ENCODE assay signal across 8 cellular contexts in the genomic region with DNA sequence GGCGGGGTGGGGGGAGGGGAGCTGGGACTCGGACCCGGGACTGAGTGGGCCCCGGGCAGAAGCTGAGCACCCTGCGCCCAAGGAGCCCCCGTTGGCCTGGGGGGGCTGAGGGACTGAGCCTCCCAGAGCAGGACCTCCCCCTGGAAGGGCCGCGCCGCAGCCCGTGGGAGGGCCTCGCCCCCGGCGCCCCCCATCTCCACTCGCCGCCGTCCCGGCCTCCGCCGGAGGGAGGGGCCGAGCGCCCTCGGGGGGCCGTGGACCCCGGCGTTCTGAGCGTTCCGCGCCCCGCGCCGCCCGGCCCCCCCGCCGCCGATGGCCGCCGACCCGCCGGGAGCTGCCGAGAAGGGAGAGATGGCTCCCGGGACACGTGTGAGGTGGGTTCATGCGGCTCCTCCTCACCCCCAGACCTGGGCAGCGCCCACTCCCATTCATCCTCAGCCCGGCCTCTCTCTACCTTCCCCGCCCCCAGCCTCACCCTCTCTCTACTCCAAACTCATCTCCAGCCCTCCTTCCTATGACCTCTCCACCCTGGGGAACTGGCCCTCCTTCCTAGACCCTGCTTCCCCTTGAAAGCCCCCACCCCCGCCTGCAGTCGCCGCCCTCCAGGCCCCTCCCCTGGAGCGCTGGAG. TPM values are rescaled to one million over a fixed set of nuclear protein-coding genes. Genes with fewer than 3 reads are reported as not detected.
DNase-seq lines count a peak whose midpoint lies in the region; ATAC-seq, FAIRE-seq and TF ChIP-seq lines count a peak whose summit lies in the region.

No MANE protein-coding gene starts in this region.

- TF ChIP-seq POLR2A in HepG2 (IDR thresholded peaks at IDR 0.05; ENCODE audit: insufficient read depth in 1 of 2, low read depth in 2 of 2, low read length in 2 of 2) (no peak), transverse colon (IDR thresholded peaks at IDR 0.05) (no peak)

- H3K4me3 ChIP-seq in AG04449 (ENCODE audit: low read depth, low read length) (peak overlapping the region; percentile 93), HEK293 (ENCODE audit: low read depth, low read length) (peak overlapping the region; percentile 68), astrocyte (ENCODE audit: insufficient read depth, low read depth, low read length) (peak overlapping the region; percentile 60), HepG2 (replicated peaks in 1 of 3; ENCODE audit: insufficient read depth in 1 of 3, low read depth in 2 of 3, low read length in 3 of 3) (peak overlapping the region; percentile 65 to 75 (median 68); a peak in 5 of 6 replicates), transverse colon (peak overlapping the region; percentile 72 to 83 (median 80))

- peak overlapping the region; percentile 87 for H3K4me3 Mint-ChIP-seq in astrocyte (ENCODE audit: unreplicated experiment)

- TF ChIP-seq EP300 in HepG2 (IDR thresholded peaks at IDR 0.05; ENCODE audit: low read depth in 2 of 2, low read length in 2 of 2) (no peak), HepG2 (CRISPR knock-in tag; IDR thresholded peaks at IDR 0.05; ENCODE audit: borderline replicate concordance) (no peak), transverse colon (IDR thresholded peaks at IDR 0.05; ENCODE audit: low read depth) (no peak)

- no peak for TF ChIP-seq CTCF in AG04449 (IDR thresholded peaks at IDR 0.05; ENCODE audit: insufficient read depth, low read length, missing control alignments)
- TF ChIP-seq CTCF in HEK293 (tag by site-specific recombination; IDR thresholded peaks at IDR 0.05), result no peak
- no peak for TF ChIP-seq CTCF in astrocyte (IDR thresholded peaks at IDR 0.05; ENCODE audit: insufficient read depth, low read depth, low read length)
- no peak for TF ChIP-seq CTCF in HepG2 (CRISPR knock-in tag; IDR thresholded peaks at IDR 0.05)
- no peak for TF ChIP-seq CTCF in transverse colon (IDR thresholded peaks at IDR 0.05)

- H3K36me3 ChIP-seq in HEK293 (ENCODE audit: control insufficient read depth in 2 of 2, insufficient read depth in 1 of 2, low read length in 2 of 2), result peaks cover 0 to 43% of the 10 kb centered on the region in 2 experiments; a peak in 1 of 3 replicates
- H3K36me3 ChIP-seq in astrocyte (ENCODE audit: insufficient read depth, low read length), result peaks cover 3% of the 10 kb centered on the region
- H3K36me3 ChIP-seq in HepG2 (replicated peaks in 1 of 2; ENCODE audit: control insufficient read depth in 1 of 2, insufficient read depth in 2 of 2, low read length in 2 of 2), result peaks cover 1 to 9% of the 10 kb centered on the region in 2 experiments; a peak in 2 of 5 replicates
- H3K36me3 ChIP-seq in transverse colon, result peaks cover 0 to 4% (median 0%) of the 10 kb centered on the region in 4 donors

- H3K27ac Mint-ChIP-seq in astrocyte (ENCODE audit: unreplicated experiment), result peak overlapping the region; percentile 66

- no peaks in the 10 kb centered on the region for H3K4me1 ChIP-seq in HEK293 (ENCODE audit: control insufficient read depth, insufficient read depth, low read length)
- H3K4me1 ChIP-seq in astrocyte (ENCODE audit: insufficient read depth, low read length), result peaks cover 20% of the 10 kb centered on the region
- peaks cover 19% of the 10 kb centered on the region for H3K4me1 ChIP-seq in HepG2 (ENCODE audit: insufficient read depth, low read length)
- H3K4me1 ChIP-seq in transverse colon, result peaks cover 9 to 31% (median 17%) of the 10 kb centered on the region in 4 donors

- peaks cover 11% of the 10 kb centered on the region for H3K4me1 Mint-ChIP-seq in astrocyte (ENCODE audit: low read depth, unreplicated experiment)

- H3K4me2 ChIP-seq in astrocyte (ENCODE audit: low read length) (peak overlapping the region; percentile 94), HepG2 (ENCODE audit: low read depth, low read length) (peak overlapping the region; percentile 63)

- ATAC-seq in HepG2 (no peak), GM21717 (IDR thresholded peaks at IDR 0.05; ENCODE audit: unreplicated experiment) (no peak), GM21619 (IDR thresholded peaks at IDR 0.05; ENCODE audit: unreplicated experiment) (no peak)

- POLR2A ChIA-PET in AG04449 (lab: Yijun Ruan, JAX), result interaction anchor here (1.5 kb wide), 1 partner anchor 149 kb away, joined by 4 read pairs; no protein-coding TSS in a partner anchor
- POLR2A ChIA-PET in HEK293 (lab: Yijun Ruan, JAX), result interaction anchor here (0.6 to 1.3 kb wide), 8 partner anchors 18 to 224 kb away, joined by 3 to 4 read pairs (median 3); no protein-coding TSS in a partner anchor
- POLR2A ChIA-PET in HepG2 (lab: Yijun Ruan, JAX), result interaction anchor here (0.6 to 1.5 kb wide), 13 partner anchors 8 to 216 kb away, joined by 3 to 7 read pairs (median 3); partner anchors contain the start of genes CTF1, ORAI3 and PHKG2

- H3K27me3 ChIP-seq in astrocyte (ENCODE audit: insufficient read depth, low read length) (no peaks in the 10 kb centered on the region), HepG2 (ENCODE audit: control insufficient read depth in 1 of 2, insufficient read depth in 2 of 2, low read length in 2 of 2) (no peaks in the 10 kb centered on the region; a peak in 1 of 5 replicates), transverse colon (no peaks in the 10 kb centered on the region)

- BruUV-seq in HepG2 (replicated peaks; lab: Mats Ljungman, UMichigan), result no TSS peak

- CTCF ChIA-PET in AG04449 (lab: Yijun Ruan, JAX) (interaction anchor here (0.8 to 8.2 kb wide), 4 partner anchors 16 to 79 kb away, joined by 4 to 76 read pairs (median 4); no protein-coding TSS in a partner anchor), HEK293 (lab: Yijun Ruan, JAX) (interaction anchor here (1.0 kb wide), 1 partner anchor 11 kb away, joined by 4 read pairs; no protein-coding TSS in a partner anchor), HepG2 (lab: Yijun Ruan, JAX; ENCODE audit: low intra/inter-chr PET ratio, low total read pairs) (no interaction called here)

- H4K20me1 ChIP-seq in astrocyte (ENCODE audit: insufficient read depth, low read length) (peaks cover 34% of the 10 kb centered on the region), HepG2 (ENCODE audit: insufficient read depth, low read length) (no peaks in the 10 kb centered on the region; the same call in 1 of the 2 replicates)

- intact Hi-C loops in HepG2 (cut with micrococcal nuclease; ENCODE audit: unreplicated experiment), result loop anchor here (10.0 kb wide), 1 partner anchor 229 kb away; the partner anchor contains the start of gene SRCAP
- intact Hi-C loops in transverse colon (cut with DNase I; ENCODE audit: low total_unique reads), result no loop called here

- H3K27ac ChIP-seq in HEK293 (ENCODE audit: extremely low read depth, low read depth, low read length) (peak overlapping the region; percentile 68; the same call in 1 of the 2 replicates), astrocyte (ENCODE audit: low read depth, low read length) (no peak overlapping the region), HepG2 (ENCODE audit: extremely low read length, insufficient read depth, low read length) (no peak overlapping the region), transverse colon (peak overlapping the region; percentile 76 to 93 (median 88))

- no peaks in the 10 kb centered on the region for H3K9me3 ChIP-seq in HEK293 (ENCODE audit: control insufficient read depth, insufficient read depth, low read depth, low read length)
- H3K9me3 ChIP-seq in astrocyte (ENCODE audit: insufficient read depth, low read depth, low read length), result no peaks in the 10 kb centered on the region
- no peaks in the 10 kb centered on the region for H3K9me3 ChIP-seq in HepG2 (ENCODE audit: low read length)
- H3K9me3 ChIP-seq in transverse colon, result no peaks in the 10 kb centered on the region

- H3K79me2 ChIP-seq in astrocyte (ENCODE audit: insufficient read depth, low read length) (peaks cover 15% of the 10 kb centered on the region), HepG2 (ENCODE audit: insufficient read depth, low read length) (no peaks in the 10 kb centered on the region)

- H3K9me3 Mint-ChIP-seq in astrocyte (ENCODE audit: unreplicated experiment), result no peaks in the 10 kb centered on the region

- no peak for TF ChIP-seq RAD21 in HepG2 (CRISPR knock-in tag; IDR thresholded peaks at IDR 0.05)

- FAIRE-seq in astrocyte (lab: Jason Lieb, UNC), result no peak
- no peak for FAIRE-seq in HepG2 (lab: Jason Lieb, UNC)

- peaks cover 2% of the 10 kb centered on the region for H3K36me3 Mint-ChIP-seq in astrocyte (ENCODE audit: low read depth, unreplicated experiment)

- no peaks in the 10 kb centered on the region for H3K27me3 Mint-ChIP-seq in astrocyte (ENCODE audit: low read depth, unreplicated experiment)

- H3K9ac ChIP-seq in astrocyte (ENCODE audit: low read length) (peak overlapping the region; percentile 75), HepG2 (ENCODE audit: insufficient read depth, low read depth, low read length) (peak overlapping the region; percentile 67)

- DNase-seq in AG04449 (ENCODE audit: low read depth, low spot score) (no peak), astrocyte (ENCODE audit: low read depth) (no peak), HepG2 (ENCODE audit: low spot score) (no peak), transverse colon (peak; percentile 29)
- no peak for DNase-seq in activated CD8-positive, alpha-beta memory T cell treated with anti-CD3 and anti-CD28 coated beads for 24 hours

- in situ Hi-C loops in HepG2 (cut with HindIII; ENCODE audit: extremely low pct_ligation_motif_present, low pct_unique_long_range_greater_than_20kb), result loop anchor here (5.0 kb wide), 1 partner anchor 82 kb away; no protein-coding TSS in a partner anchor
- in situ Hi-C loops in transverse colon (cut with MboI; ENCODE audit: low pct_ligation_motif_present in 1 of 4, low pct_unique_long_range_greater_than_20kb in 1 of 4, low sequenced_read_pairs in 3 of 4), result no loop called here

- H2AFZ ChIP-seq in astrocyte (ENCODE audit: low read depth, low read length) (no peak overlapping the region), HepG2 (ENCODE audit: low read length) (no peak overlapping the region)

- 15% methylated on average over 23 of the region's 50 CpGs for WGBS in HepG2 (ENCODE audit: low lambda C conversion rate)
- 2% methylated on average over 33 of the region's 50 CpGs; no CpG with 5 or more reads in 1 of the 2 donors for WGBS in transverse colon (ENCODE audit: low coverage in 1 of 2), 2 donors

RNA-seq across cellular contexts. Expression of gene FBXL19, which starts 0.8 kb away (rescaled TPM):
- total RNA-seq in astrocyte (42.3 and 42.5 TPM in 2 replicates), HepG2 (2016; rRNA removed; fragmentation: Illumina TruSeq; extraction: Trizol) (7.4 and 13.7 TPM in 2 replicates), transverse colon (10 to 100 TPM; 19.3 to 45.3 (median 20.3) TPM)
- 0.88 and 1.0 TPM in 2 replicates for total RNA-seq in HepG2 (2016; cell fraction: cytosol; rRNA removed; fragmentation: Illumina TruSeq; extraction: Trizol; ENCODE audit: low read depth)
- 7.5 and 14.8 TPM in 2 replicates for total RNA-seq in HepG2 (2016; cell fraction: insoluble cytoplasmic fraction; rRNA removed; fragmentation: Illumina TruSeq; extraction: Trizol)
- total RNA-seq in HepG2 (2016; cell fraction: membrane; rRNA removed; fragmentation: Illumina TruSeq; extraction: Trizol), result 3.5 and 3.7 TPM in 2 replicates
- total RNA-seq in HepG2 (2016; cell fraction: nucleus; rRNA removed; fragmentation: Illumina TruSeq; extraction: Trizol), result 7.2 and 8.5 TPM in 2 replicates
- polyA plus RNA-seq in HepG2 (2011; rRNA removed), result 6.0 and 10.1 TPM in 2 replicates
- 4.8 and 8.3 TPM in 2 replicates for polyA plus RNA-seq in HepG2 (2011; cell fraction: cytosol; rRNA removed)
- polyA plus RNA-seq in HepG2 (2011; cell fraction: nucleus; rRNA removed), result 32.6 and 42.1 TPM in 2 replicates
- 6.0 and 7.5 TPM in 2 replicates for polyA plus RNA-seq in HepG2 (2012)
- 0.59 and 0.62 TPM in 2 replicates for polyA plus RNA-seq in HepG2 (2016; cell fraction: cytosol; fragmentation: Illumina TruSeq; extraction: Trizol; ENCODE audit: low read depth)
- 8.3 and 8.7 TPM in 2 replicates for polyA plus RNA-seq in HepG2 (2016; cell fraction: insoluble cytoplasmic fraction; fragmentation: Illumina TruSeq; extraction: Trizol; ENCODE audit: low read depth)
- 2.0 and 2.5 TPM in 2 replicates for polyA plus RNA-seq in HepG2 (2016; cell fraction: membrane; fragmentation: Illumina TruSeq; extraction: Trizol; ENCODE audit: low read depth)
- 18.4 and 19.3 TPM in 2 replicates for polyA plus RNA-seq in HepG2 (2016; cell fraction: nucleus; fragmentation: Illumina TruSeq; extraction: Trizol; ENCODE audit: insufficient read depth, low read depth)
- polyA minus RNA-seq in HepG2 (2011; rRNA and poly(A)+ RNA removed; ENCODE audit: low replicate concordance), result 9.2 and 19.5 TPM in 2 replicates
- polyA minus RNA-seq in HepG2 (2011; cell fraction: cytosol; rRNA and poly(A)+ RNA removed), result 8.9 and 9.6 TPM in 2 replicates
- polyA minus RNA-seq in HepG2 (2011; cell fraction: nucleus; rRNA and poly(A)+ RNA removed), result 6.3 and 7.0 TPM in 2 replicates

RNA-seq across cellular contexts. Expression of gene ORAI3, which starts 24.7 kb away (rescaled TPM):
- total RNA-seq in astrocyte, result 21.1 and 22.6 TPM in 2 replicates
- 6.3 and 11.4 TPM in 2 replicates for total RNA-seq in HepG2 (2016; rRNA removed; fragmentation: Illumina TruSeq; extraction: Trizol)
- 3.1 and 3.3 TPM in 2 replicates for total RNA-seq in HepG2 (2016; cell fraction: cytosol; rRNA removed; fragmentation: Illumina TruSeq; extraction: Trizol; ENCODE audit: low read depth)
- total RNA-seq in HepG2 (2016; cell fraction: insoluble cytoplasmic fraction; rRNA removed; fragmentation: Illumina TruSeq; extraction: Trizol), result 6.8 and 11.0 TPM in 2 replicates
- 6.6 and 6.9 TPM in 2 replicates for total RNA-seq in HepG2 (2016; cell fraction: membrane; rRNA removed; fragmentation: Illumina TruSeq; extraction: Trizol)
- 9.5 and 9.8 TPM in 2 replicates for total RNA-seq in HepG2 (2016; cell fraction: nucleus; rRNA removed; fragmentation: Illumina TruSeq; extraction: Trizol)
- 32.0 and 41.3 TPM in 2 replicates for polyA plus RNA-seq in HepG2 (2011; rRNA removed)
- polyA plus RNA-seq in HepG2 (2011; cell fraction: cytosol; rRNA removed), result 40.6 and 43.1 TPM in 2 replicates
- 24.2 and 26.2 TPM in 2 replicates for polyA plus RNA-seq in HepG2 (2011; cell fraction: nucleus; rRNA removed)
- 8.4 and 8.8 TPM in 2 replicates for polyA plus RNA-seq in HepG2 (2012)
- polyA plus RNA-seq in HepG2 (2016; cell fraction: cytosol; fragmentation: Illumina TruSeq; extraction: Trizol; ENCODE audit: low read depth), result 2.0 and 3.1 TPM in 2 replicates
- polyA plus RNA-seq in HepG2 (2016; cell fraction: insoluble cytoplasmic fraction; fragmentation: Illumina TruSeq; extraction: Trizol; ENCODE audit: low read depth), result 6.2 and 7.6 TPM in 2 replicates
- polyA plus RNA-seq in HepG2 (2016; cell fraction: membrane; fragmentation: Illumina TruSeq; extraction: Trizol; ENCODE audit: low read depth), result 4.8 and 5.1 TPM in 2 replicates
- 14.8 and 15.7 TPM in 2 replicates for polyA plus RNA-seq in HepG2 (2016; cell fraction: nucleus; fragmentation: Illumina TruSeq; extraction: Trizol; ENCODE audit: insufficient read depth, low read depth)
- 9.3 and 112 TPM in 2 replicates for polyA minus RNA-seq in HepG2 (2011; rRNA and poly(A)+ RNA removed; ENCODE audit: low replicate concordance)
- 19.9 and 21.3 TPM in 2 replicates for polyA minus RNA-seq in HepG2 (2011; cell fraction: cytosol; rRNA and poly(A)+ RNA removed)
- polyA minus RNA-seq in HepG2 (2011; cell fraction: nucleus; rRNA and poly(A)+ RNA removed), result 9.7 and 16.2 TPM in 2 replicates
- 10 to 100 TPM; 24.8 to 45.6 (median 31.3) TPM for total RNA-seq in transverse colon

RNA-seq across cellular contexts. Expression of gene CTF1, which starts 27.8 kb away (rescaled TPM):
- total RNA-seq in astrocyte (5.2 and 5.9 TPM in 2 replicates), HepG2 (2016; rRNA removed; fragmentation: Illumina TruSeq; extraction: Trizol) (0.11 and 0.13 TPM in 2 replicates), transverse colon (under 1 TPM in 2 of 4 donors, not detected in 2; 0.82 to 0.95 TPM)
- total RNA-seq in HepG2 (2016; cell fraction: cytosol; rRNA removed; fragmentation: Illumina TruSeq; extraction: Trizol; ENCODE audit: low read depth), result 0.18 and 0.20 TPM in 2 replicates
- 0.19 TPM in 1 of 2 replicates, not detected in the other for total RNA-seq in HepG2 (2016; cell fraction: insoluble cytoplasmic fraction; rRNA removed; fragmentation: Illumina TruSeq; extraction: Trizol)
- 0.19 and 0.31 TPM in 2 replicates for total RNA-seq in HepG2 (2016; cell fraction: membrane; rRNA removed; fragmentation: Illumina TruSeq; extraction: Trizol)
- total RNA-seq in HepG2 (2016; cell fraction: nucleus; rRNA removed; fragmentation: Illumina TruSeq; extraction: Trizol), result not detected in 2 replicates
- polyA plus RNA-seq in HepG2 (2011; rRNA removed), result 1.8 and 2.6 TPM in 2 replicates
- polyA plus RNA-seq in HepG2 (2011; cell fraction: cytosol; rRNA removed), result 1.5 and 1.6 TPM in 2 replicates
- polyA plus RNA-seq in HepG2 (2011; cell fraction: nucleus; rRNA removed), result 1.7 and 2.3 TPM in 2 replicates
- polyA plus RNA-seq in HepG2 (2012), result 0.57 and 0.99 TPM in 2 replicates
- polyA plus RNA-seq in HepG2 (2016; cell fraction: cytosol; fragmentation: Illumina TruSeq; extraction: Trizol; ENCODE audit: low read depth), result 0.20 and 0.23 TPM in 2 replicates
- 0.44 and 0.81 TPM in 2 replicates for polyA plus RNA-seq in HepG2 (2016; cell fraction: insoluble cytoplasmic fraction; fragmentation: Illumina TruSeq; extraction: Trizol; ENCODE audit: low read depth)
- 0.44 and 0.47 TPM in 2 replicates for polyA plus RNA-seq in HepG2 (2016; cell fraction: membrane; fragmentation: Illumina TruSeq; extraction: Trizol; ENCODE audit: low read depth)
- 0.28 and 0.49 TPM in 2 replicates for polyA plus RNA-seq in HepG2 (2016; cell fraction: nucleus; fragmentation: Illumina TruSeq; extraction: Trizol; ENCODE audit: insufficient read depth, low read depth)
- polyA minus RNA-seq in HepG2 (2011; rRNA and poly(A)+ RNA removed; ENCODE audit: low replicate concordance), result 0.94 and 3.5 TPM in 2 replicates
- polyA minus RNA-seq in HepG2 (2011; cell fraction: cytosol; rRNA and poly(A)+ RNA removed), result 0.49 and 0.97 TPM in 2 replicates
- polyA minus RNA-seq in HepG2 (2011; cell fraction: nucleus; rRNA and poly(A)+ RNA removed), result 0.25 and 0.77 TPM in 2 replicates

RNA-seq across cellular contexts. Expression of gene BCL7C, which starts 30.3 kb away (rescaled TPM):
- total RNA-seq in astrocyte, result 37.7 and 40.7 TPM in 2 replicates
- total RNA-seq in HepG2 (2016; rRNA removed; fragmentation: Illumina TruSeq; extraction: Trizol), result 20.6 and 33.8 TPM in 2 replicates
- total RNA-seq in HepG2 (2016; cell fraction: cytosol; rRNA removed; fragmentation: Illumina TruSeq; extraction: Trizol; ENCODE audit: low read depth), result 194 and 197 TPM in 2 replicates
- total RNA-seq in HepG2 (2016; cell fraction: insoluble cytoplasmic fraction; rRNA removed; fragmentation: Illumina TruSeq; extraction: Trizol), result 22.9 and 35.1 TPM in 2 replicates
- total RNA-seq in HepG2 (2016; cell fraction: membrane; rRNA removed; fragmentation: Illumina TruSeq; extraction: Trizol), result 119 and 127 TPM in 2 replicates
- 13.0 and 13.8 TPM in 2 replicates for total RNA-seq in HepG2 (2016; cell fraction: nucleus; rRNA removed; fragmentation: Illumina TruSeq; extraction: Trizol)
- polyA plus RNA-seq in HepG2 (2011; rRNA removed), result 17.3 and 17.7 TPM in 2 replicates
- 16.6 and 23.0 TPM in 2 replicates for polyA plus RNA-seq in HepG2 (2011; cell fraction: cytosol; rRNA removed)
- polyA plus RNA-seq in HepG2 (2011; cell fraction: nucleus; rRNA removed), result 6.8 and 7.6 TPM in 2 replicates
- polyA plus RNA-seq in HepG2 (2012), result 9.5 and 11.7 TPM in 2 replicates
- 217 TPM in 2 replicates for polyA plus RNA-seq in HepG2 (2016; cell fraction: cytosol; fragmentation: Illumina TruSeq; extraction: Trizol; ENCODE audit: low read depth)
- 24.4 and 25.8 TPM in 2 replicates for polyA plus RNA-seq in HepG2 (2016; cell fraction: insoluble cytoplasmic fraction; fragmentation: Illumina TruSeq; extraction: Trizol; ENCODE audit: low read depth)
- polyA plus RNA-seq in HepG2 (2016; cell fraction: membrane; fragmentation: Illumina TruSeq; extraction: Trizol; ENCODE audit: low read depth), result 119 and 124 TPM in 2 replicates
- polyA plus RNA-seq in HepG2 (2016; cell fraction: nucleus; fragmentation: Illumina TruSeq; extraction: Trizol; ENCODE audit: insufficient read depth, low read depth), result 23.8 and 25.6 TPM in 2 replicates
- 4.2 and 4.3 TPM in 2 replicates for polyA minus RNA-seq in HepG2 (2011; rRNA and poly(A)+ RNA removed; ENCODE audit: low replicate concordance)
- 5.2 and 7.2 TPM in 2 replicates for polyA minus RNA-seq in HepG2 (2011; cell fraction: cytosol; rRNA and poly(A)+ RNA removed)
- polyA minus RNA-seq in HepG2 (2011; cell fraction: nucleus; rRNA and poly(A)+ RNA removed), result 3.6 and 3.9 TPM in 2 replicates
- total RNA-seq in transverse colon, result 10 to 100 TPM; 13.8 to 57.3 (median 24.0) TPM

RNA-seq across cellular contexts. Expression of gene SETD1A, which starts 33.4 kb away (rescaled TPM):
- total RNA-seq in astrocyte, result 15.4 and 18.7 TPM in 2 replicates
- 3.6 and 5.6 TPM in 2 replicates for total RNA-seq in HepG2 (2016; rRNA removed; fragmentation: Illumina TruSeq; extraction: Trizol)
- 7.1 and 10.5 TPM in 2 replicates for total RNA-seq in HepG2 (2016; cell fraction: cytosol; rRNA removed; fragmentation: Illumina TruSeq; extraction: Trizol; ENCODE audit: low read depth)
- 3.1 and 5.4 TPM in 2 replicates for total RNA-seq in HepG2 (2016; cell fraction: insoluble cytoplasmic fraction; rRNA removed; fragmentation: Illumina TruSeq; extraction: Trizol)
- total RNA-seq in HepG2 (2016; cell fraction: membrane; rRNA removed; fragmentation: Illumina TruSeq; extraction: Trizol), result 4.3 and 6.1 TPM in 2 replicates
- total RNA-seq in HepG2 (2016; cell fraction: nucleus; rRNA removed; fragmentation: Illumina TruSeq; extraction: Trizol), result 6.3 and 8.6 TPM in 2 replicates
- polyA plus RNA-seq in HepG2 (2011; rRNA removed), result 3.2 and 3.8 TPM in 2 replicates
- 1.6 and 2.0 TPM in 2 replicates for polyA plus RNA-seq in HepG2 (2011; cell fraction: cytosol; rRNA removed)
- polyA plus RNA-seq in HepG2 (2011; cell fraction: nucleus; rRNA removed), result 23.9 and 35.1 TPM in 2 replicates
- polyA plus RNA-seq in HepG2 (2012), result 15.4 and 28.2 TPM in 2 replicates
- 0.57 and 1.4 TPM in 2 replicates for polyA plus RNA-seq in HepG2 (2016; cell fraction: cytosol; fragmentation: Illumina TruSeq; extraction: Trizol; ENCODE audit: low read depth)
- 10.9 and 15.4 TPM in 2 replicates for polyA plus RNA-seq in HepG2 (2016; cell fraction: insoluble cytoplasmic fraction; fragmentation: Illumina TruSeq; extraction: Trizol; ENCODE audit: low read depth)
- 2.9 and 3.9 TPM in 2 replicates for polyA plus RNA-seq in HepG2 (2016; cell fraction: membrane; fragmentation: Illumina TruSeq; extraction: Trizol; ENCODE audit: low read depth)
- 43.7 and 55.5 TPM in 2 replicates for polyA plus RNA-seq in HepG2 (2016; cell fraction: nucleus; fragmentation: Illumina TruSeq; extraction: Trizol; ENCODE audit: insufficient read depth, low read depth)
- 5.5 and 8.7 TPM in 2 replicates for polyA minus RNA-seq in HepG2 (2011; rRNA and poly(A)+ RNA removed; ENCODE audit: low replicate concordance)
- 2.8 and 3.1 TPM in 2 replicates for polyA minus RNA-seq in HepG2 (2011; cell fraction: cytosol; rRNA and poly(A)+ RNA removed)
- polyA minus RNA-seq in HepG2 (2011; cell fraction: nucleus; rRNA and poly(A)+ RNA removed), result 7.0 and 11.2 TPM in 2 replicates
- 10 to 100 TPM in 3 of 4 donors, 1 to 10 TPM in 1; 5.3 to 37.0 (median 10.8) TPM for total RNA-seq in transverse colon

Comparison
In these comparisons a context has a peak if more than half of its experiments do, and no peak if none do; other contexts are left out.
1. H3K27ac ChIP-seq: peak in HEK293 (single experiment) and transverse colon (4 of 4); none in astrocyte (single experiment) and HepG2 (single experiment).
2. Peak in every context shown above with its lines, with median percentiles within 50 percentile points of each other: H3K4me3 ChIP-seq.